8 cellular contexts compared by ENCODE assay signal in the genomic region with DNA sequence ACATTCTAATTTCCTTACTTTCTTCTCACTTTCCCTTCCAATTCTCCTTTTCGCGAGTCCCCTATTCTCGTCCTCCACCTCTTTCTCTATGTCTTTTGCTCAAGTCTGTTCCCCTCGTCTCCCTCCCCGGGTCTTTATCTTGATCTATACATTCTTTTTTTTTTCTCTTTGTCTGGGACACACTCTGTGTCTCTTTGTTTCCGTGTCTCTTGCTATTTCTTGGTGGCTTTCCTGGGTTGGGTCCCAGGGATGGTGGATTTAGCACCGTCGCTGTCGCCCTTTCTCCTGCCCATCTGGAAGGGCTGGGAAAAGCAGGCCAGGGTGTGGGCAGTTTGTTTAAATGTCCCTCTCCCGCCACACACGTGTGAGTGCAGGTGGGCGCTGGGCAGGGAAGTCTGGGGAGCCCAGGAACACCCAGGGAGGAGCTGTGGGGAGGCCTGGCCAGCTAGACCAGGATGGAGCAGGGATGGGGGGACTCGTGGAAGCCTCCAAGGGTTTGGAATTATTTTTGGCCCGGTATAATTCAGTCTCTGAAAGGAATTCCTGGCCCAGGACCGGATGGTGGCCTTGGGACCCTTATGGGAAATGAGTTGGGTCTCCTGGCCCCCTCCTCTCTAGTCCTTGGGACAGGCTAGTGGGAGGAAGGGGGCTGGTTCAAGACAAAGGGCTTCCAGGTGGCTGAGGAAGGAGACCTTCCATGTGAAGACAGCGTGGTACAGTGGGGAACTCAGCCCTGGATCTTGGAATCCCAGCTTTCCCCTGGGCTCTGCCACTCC. TPM values are rescaled to one million over a fixed set of nuclear protein-coding genes. Genes with fewer than 3 reads are reported as not detected.
DNase-seq lines count a peak whose midpoint lies in the region; ATAC-seq, FAIRE-seq and TF ChIP-seq lines count a peak whose summit lies in the region.

No MANE protein-coding gene starts in this region.

- H3K9me3 Mint-ChIP-seq in HFFc6, result no peaks in the 10 kb centered on the region
- H3K9me3 Mint-ChIP-seq in activated naive CD8-positive, alpha-beta T cell treated with anti-CD3 and anti-CD28 coated beads, Interleukin-2, amount 10 ng/mL, durations not matched to agents 7 days and 5 days, result no peaks in the 10 kb centered on the region

- no peaks in the 10 kb centered on the region for H3K36me3 ChIP-seq in small intestine (ENCODE audit: control insufficient read depth in 2 of 2, insufficient read depth in 2 of 2, low read length in 2 of 2)

- peaks cover 46% of the 10 kb centered on the region for H3K4me1 Mint-ChIP-seq in HFFc6 (ENCODE audit: low read depth)
- H3K4me1 Mint-ChIP-seq in activated naive CD8-positive, alpha-beta T cell treated with anti-CD3 and anti-CD28 coated beads, Interleukin-2, amount 10 ng/mL, durations not matched to agents 7 days and 5 days, result peaks cover 10% of the 10 kb centered on the region

- POLR2A ChIA-PET in activated naive CD8-positive, alpha-beta T cell treated with anti-CD3 and anti-CD28 coated beads, Interleukin-2, amount 10 ng/mL, durations not matched to agents 7 days and 5 days (lab: Charles Lee), result interaction anchor here (0.8 to 3.2 kb wide), 4 partner anchors 8 to 44 kb away, joined by 3 to 14 read pairs (median 3); a partner anchor contains a TSS

- no peaks in the 10 kb centered on the region; the same call in 1 of the 2 replicates for H3K27me3 Mint-ChIP-seq in HFFc6 (ENCODE audit: insufficient read depth)
- peaks cover 33% of the 10 kb centered on the region for H3K27me3 Mint-ChIP-seq in activated naive CD8-positive, alpha-beta T cell treated with anti-CD3 and anti-CD28 coated beads, Interleukin-2, amount 10 ng/mL, durations not matched to agents 7 days and 5 days

- no peaks in the 10 kb centered on the region for H3K27me3 ChIP-seq in small intestine (ENCODE audit: control insufficient read depth in 2 of 2, insufficient read depth in 2 of 2, low read length in 2 of 2)

- peak overlapping the region; percentile 15 to 23 for H3K27ac ChIP-seq in small intestine (ENCODE audit: low read depth in 1 of 2, low read length in 1 of 2)

- no peak for ATAC-seq in activated naive CD8-positive, alpha-beta T cell treated with anti-CD3 and anti-CD28 coated beads, Interleukin-2, amount 10 ng/mL, durations not matched to agents 7 days and 5 days (ENCODE audit: low read depth)
- ATAC-seq in HG03442 (IDR thresholded peaks at IDR 0.05; ENCODE audit: unreplicated experiment) (no peak), HG02763 (IDR thresholded peaks at IDR 0.05; ENCODE audit: unreplicated experiment) (no peak)

- H3K4me3 ChIP-seq in iPS-18c (ENCODE audit: insufficient read depth, low read depth, low read length), result peak overlapping the region; percentile 57
- peak overlapping the region; percentile 28 to 53 for H3K4me3 ChIP-seq in small intestine (ENCODE audit: low read depth in 1 of 2, low read length in 2 of 2)

- peaks cover 0 to 2% of the 10 kb centered on the region in 2 donors for H3K4me1 ChIP-seq in small intestine (ENCODE audit: control insufficient read depth in 2 of 2, insufficient read depth in 1 of 2, low read depth in 1 of 2, low read length in 1 of 2)

- FAIRE-seq in small intestine (lab: Jason Lieb, UNC) (no peak), H54 (lab: Jason Lieb, UNC) (no peak)

- DNase-seq in HFFc6 (no peak), small intestine (no peak), UCSD-AML1 (lab: John Stamatoyannopoulos, UW; ENCODE audit: unreplicated experiment) (no peak), H54 (ENCODE audit: insufficient read length, low spot score) (no peak)
- DNase-seq in activated naive CD8-positive, alpha-beta T cell treated with anti-CD3 and anti-CD28 coated beads, Interleukin-2, amount 10 ng/mL, durations not matched to agents 7 days and 5 days, result no peak

- H3K36me3 Mint-ChIP-seq in HFFc6 (ENCODE audit: low read depth), result no peaks in the 10 kb centered on the region
- peaks cover 2% of the 10 kb centered on the region for H3K36me3 Mint-ChIP-seq in activated naive CD8-positive, alpha-beta T cell treated with anti-CD3 and anti-CD28 coated beads, Interleukin-2, amount 10 ng/mL, durations not matched to agents 7 days and 5 days

- H3K27ac Mint-ChIP-seq in HFFc6, result peak overlapping the region; percentile 96
- H3K27ac Mint-ChIP-seq in activated naive CD8-positive, alpha-beta T cell treated with anti-CD3 and anti-CD28 coated beads, Interleukin-2, amount 10 ng/mL, durations not matched to agents 7 days and 5 days, result peak overlapping the region; percentile 83

- no peak for TF ChIP-seq POLR2A in H54 (IDR thresholded peaks at IDR 0.05; ENCODE audit: low read depth, low read length)

- H3K4me3 Mint-ChIP-seq in HFFc6, result peak overlapping the region; percentile 88
- H3K4me3 Mint-ChIP-seq in activated naive CD8-positive, alpha-beta T cell treated with anti-CD3 and anti-CD28 coated beads, Interleukin-2, amount 10 ng/mL, durations not matched to agents 7 days and 5 days, result peak overlapping the region; percentile 94

- WGBS in small intestine, 3 donors, result 41 to 47% (median 44%) methylated on average over 16 of the region's 16 CpGs

- H3K9me3 ChIP-seq in iPS-18c (ENCODE audit: control insufficient read depth, insufficient read depth, low read length), result no peaks in the 10 kb centered on the region
- H3K9me3 ChIP-seq in small intestine (ENCODE audit: control insufficient read depth, low read depth), result no peaks in the 10 kb centered on the region

- no peak for TF ChIP-seq CTCF in HFFc6 (IDR thresholded peaks at IDR 0.05)

RNA-seq across cellular contexts. Expression of a gene that starts 9.5 kb away (rescaled TPM):
- 100 to 1,000 TPM; 560 to 690 (median 604) TPM for total RNA-seq in HFFc6 (2021; fragmentation: NEBNext Ultra II Directional; extraction: Animal tissue kit (Norgen Biotek cat#: 25700))
- total RNA-seq in activated naive CD8-positive, alpha-beta T cell treated with anti-CD3 and anti-CD28 coated beads, Interleukin-2, amount 10 ng/mL, durations not matched to agents 7 days and 5 days, result 10 to 100 TPM; 44.0 to 51.1 TPM
- polyA plus RNA-seq in small intestine, result 100 to 1,000 TPM in 2 of 3 donors, 10 to 100 TPM in 1; 78.1 to 135 (median 115) TPM

RNA-seq across cellular contexts. Expression of a gene that starts 37.8 kb away (rescaled TPM):
- 1 to 10 TPM in 5 of 6 experiments, under 1 TPM in 1; 0.83 to 2.1 (median 1.9) TPM for total RNA-seq in HFFc6 (2021; fragmentation: NEBNext Ultra II Directional; extraction: Animal tissue kit (Norgen Biotek cat#: 25700))
- 10 to 100 TPM; 44.2 to 45.1 TPM for total RNA-seq in activated naive CD8-positive, alpha-beta T cell treated with anti-CD3 and anti-CD28 coated beads, Interleukin-2, amount 10 ng/mL, durations not matched to agents 7 days and 5 days
- 1 to 10 TPM; 1.9 to 4.0 (median 2.2) TPM for polyA plus RNA-seq in small intestine

Comparison
In these comparisons a context has a peak if more than half of its experiments do, and no peak if none do; other contexts are left out.
1. RNA of a gene that starts 9.5 kb away (total RNA-seq): 560 to 690 TPM in HFFc6; 44.0 to 51.1 TPM in activated naive CD8-positive, alpha-beta T cell treated with anti-CD3 and anti-CD28 coated beads, Interleukin-2, amount 10 ng/mL, durations not matched to agents 7 days and 5 days; every median in the first group is over 10 times any median in the second.
2. RNA of a gene that starts 37.8 kb away (total RNA-seq): 44.2 to 45.1 TPM in activated naive CD8-positive, alpha-beta T cell treated with anti-CD3 and anti-CD28 coated beads, Interleukin-2, amount 10 ng/mL, durations not matched to agents 7 days and 5 days; 0.83 to 2.1 TPM in HFFc6; every median in the first group is over 10 times any median in the second.